10 cellular contexts compared by ENCODE assay signal in genomic region chr1:233112184-233113008, GRCh38.
DNase-seq lines count a peak whose midpoint lies in the region; ATAC-seq and TF ChIP-seq lines count a peak whose summit lies in the region.
"Had no signal": no experiment of that assay in that cellular context is flagged by ENCODE, and none has a peak within 500 bp of the region (broad histone marks: within the 10 kb centered on the region; RNA-seq: fewer than 3 reads in every experiment).

No MANE protein-coding gene starts in this region.

- H3K27ac Mint-ChIP-seq in mesothelial cell of epicardium: peak overlapping the region; percentile 97
- H3K27ac Mint-ChIP-seq in activated naive CD4-positive, alpha-beta T cell treated with anti-CD3 and anti-CD28 coated beads for 36 hours: no peak overlapping the region

- H3K4me3 Mint-ChIP-seq in mesothelial cell of epicardium: peak overlapping the region; percentile 48
- no peak overlapping the region for H3K4me3 Mint-ChIP-seq in activated naive CD4-positive, alpha-beta T cell treated with anti-CD3 and anti-CD28 coated beads for 36 hours
- H3K4me3 Mint-ChIP-seq: stimulated activated naive B cell treated with anti-CD40 and anti-IgM and Interleukin-4, amounts not matched to agents 10 μg/mL and 1 μg/mL and 100 μg/mL, for 72 hours had no signal

- H3K4me3 ChIP-seq in HUES64 (ENCODE audit: low read length) (peak overlapping the region; percentile 16; the same call in 1 of the 2 replicates), cardiac fibroblast (replicated peaks in 1 of 2; ENCODE audit: low read depth in 2 of 2, low read length in 2 of 2) (no peak overlapping the region)

- H3K27me3 ChIP-seq in HUES64 (ENCODE audit: insufficient read depth, low read length): no peaks in the 10 kb centered on the region

- H3K27ac ChIP-seq in HUES64 (ENCODE audit: low read depth, low read length): peak overlapping the region; percentile 95
- H3K27ac ChIP-seq: parathyroid adenoma had no signal

- peaks cover 18% of the 10 kb centered on the region for H3K36me3 ChIP-seq in HUES64 (ENCODE audit: insufficient read depth, low read length)

- CTCF ChIA-PET in activated naive CD4-positive, alpha-beta T cell treated with anti-CD3 and anti-CD28 coated beads for 36 hours (lab: Charles Lee): no interaction called here

- no peaks in the 10 kb centered on the region for H3K9me3 Mint-ChIP-seq in mesothelial cell of epicardium
- H3K9me3 Mint-ChIP-seq in activated naive CD4-positive, alpha-beta T cell treated with anti-CD3 and anti-CD28 coated beads for 36 hours: no peaks in the 10 kb centered on the region

- ATAC-seq in GM21447 (IDR thresholded peaks at IDR 0.05; ENCODE audit: unreplicated experiment): no peak

- peaks cover 47% of the 10 kb centered on the region for H3K4me1 Mint-ChIP-seq in mesothelial cell of epicardium
- peaks cover 13% of the 10 kb centered on the region for H3K4me1 Mint-ChIP-seq in activated naive CD4-positive, alpha-beta T cell treated with anti-CD3 and anti-CD28 coated beads for 36 hours (ENCODE audit: low read depth)

- in situ Hi-C loops in G401 (cut with HindIII; ENCODE audit: low sequenced_read_pairs): no loop called here

- DNase-seq in AG08395 (ENCODE audit: low spot score): peak; percentile 90
- DNase-seq in cardiac fibroblast (ENCODE audit: low read depth in 2 of 2): peak; percentile 33 to 53
- DNase-seq in mesothelial cell of epicardium (ENCODE audit: low spot score in 2 of 2, unreplicated experiment in 2 of 2): no peak
- DNase-seq in G401 (ENCODE audit: low spot score): no peak
- no peak for DNase-seq in activated CD4-positive, alpha-beta T cell treated with anti-CD3 and anti-CD28 coated beads, Interleukin-2, amount 50 U/mL, for 48 hours
- DNase-seq in activated naive CD4-positive, alpha-beta T cell treated with anti-CD3 and anti-CD28 coated beads for 36 hours: no peak
- DNase-seq: stimulated activated naive B cell treated with anti-CD40 and anti-IgM and Interleukin-4, amounts not matched to agents 10 μg/mL and 1 μg/mL and 100 μg/mL, for 72 hours had no signal

- WGBS in HUES64: 64% methylated on average over 5 of the region's 6 CpGs

- no peaks in the 10 kb centered on the region for H3K27me3 Mint-ChIP-seq in mesothelial cell of epicardium (ENCODE audit: low read depth)
- H3K27me3 Mint-ChIP-seq in activated naive CD4-positive, alpha-beta T cell treated with anti-CD3 and anti-CD28 coated beads for 36 hours (ENCODE audit: low read depth): no peaks in the 10 kb centered on the region
- H3K27me3 Mint-ChIP-seq: stimulated activated naive B cell treated with anti-CD40 and anti-IgM and Interleukin-4, amounts not matched to agents 10 μg/mL and 1 μg/mL and 100 μg/mL, for 72 hours had no signal

- H3K9me3 ChIP-seq in HUES64 (ENCODE audit: insufficient read depth, low read depth, low read length): no peaks in the 10 kb centered on the region

- H3K4me1 ChIP-seq in HUES64 (ENCODE audit: insufficient read depth, low read length): peaks cover 56% of the 10 kb centered on the region
- H3K4me1 ChIP-seq: parathyroid adenoma had no signal

- intact Hi-C loops in activated naive CD4-positive, alpha-beta T cell treated with anti-CD3 and anti-CD28 coated beads for 36 hours (cut with micrococcal nuclease): no loop called here

- peaks cover 9% of the 10 kb centered on the region for H3K36me3 Mint-ChIP-seq in mesothelial cell of epicardium
- H3K36me3 Mint-ChIP-seq in activated naive CD4-positive, alpha-beta T cell treated with anti-CD3 and anti-CD28 coated beads for 36 hours (ENCODE audit: low read depth): peaks cover 42% of the 10 kb centered on the region

- H3K9ac ChIP-seq in HUES64 (ENCODE audit: low read depth, low read length): peak overlapping the region; percentile 83
- H3K9ac ChIP-seq: parathyroid adenoma had no signal

- TF ChIP-seq CTCF in cardiac fibroblast (IDR thresholded peaks at IDR 0.05; ENCODE audit: low read depth, low read length) (no peak), mesothelial cell of epicardium (IDR thresholded peaks at IDR 0.05; ENCODE audit: unreplicated experiment) (no peak)

Comparison
In these comparisons a context has a peak if more than half of its experiments do, and no peak if none do; other contexts are left out.
1. DNase-seq: peak in AG08395 (single experiment) and cardiac fibroblast (2 of 2); none in mesothelial cell of epicardium (0 of 2), G401 (single experiment), activated CD4-positive, alpha-beta T cell treated with anti-CD3 and anti-CD28 coated beads, Interleukin-2, amount 50 U/mL, for 48 hours (0 of 2) and activated naive CD4-positive, alpha-beta T cell treated with anti-CD3 and anti-CD28 coated beads for 36 hours (single experiment).